ENCODE assay signal across 13 cellular contexts in genomic region chr15:38941399-38941953, GRCh38.
DNase-seq lines count a peak whose midpoint lies in the region; ATAC-seq, FAIRE-seq and TF ChIP-seq lines count a peak whose summit lies in the region.
"Had no signal": no experiment of that assay in that cellular context is flagged by ENCODE, and none has a peak within 500 bp of the region (broad histone marks: within the 10 kb centered on the region; RNA-seq: fewer than 3 reads in every experiment).

No MANE protein-coding gene starts in this region.

- no peak overlapping the region for H3K9ac ChIP-seq in IMR-90 (ENCODE audit: low read depth, low read length)
- no peak overlapping the region for H3K9ac ChIP-seq in kidney (ENCODE audit: low read length in 2 of 2)

- H3K27ac ChIP-seq in IMR-90 (ENCODE audit: insufficient read depth, low read length) (no peak overlapping the region), VCaP (peak overlapping the region; percentile 15; the same call in 1 of the 2 replicates), kidney (ENCODE audit: low read depth in 2 of 2, low read length in 2 of 2) (peak overlapping the region in 1 of 2 donors; percentile 51)

- H3K4me1 ChIP-seq in IMR-90 (ENCODE audit: control insufficient read depth, insufficient read depth, low read length) (peaks cover 6% of the 10 kb centered on the region), kidney (ENCODE audit: control insufficient read depth in 1 of 2, insufficient read depth in 1 of 2, low read depth in 1 of 2, low read length in 2 of 2) (peaks cover 13 to 16% of the 10 kb centered on the region in 2 donors)

- H2AFZ ChIP-seq in IMR-90 (replicated peaks; ENCODE audit: low read length, poor library complexity) = peak overlapping the region; percentile 12

- H2BK20ac ChIP-seq in IMR-90 (ENCODE audit: low read depth, low read length) = no peak overlapping the region

- H3K4me2 ChIP-seq in IMR-90 (ENCODE audit: low read depth, low read length) = no peak overlapping the region

- 0% methylated on average over 1 of the region's 6 CpGs; no CpG with 5 or more reads in 1 of the 2 experiments for WGBS in IMR-90 (ENCODE audit: extremely low coverage in 2 of 2, insufficient read length in 1 of 2), 2 experiments

- in situ Hi-C loops in IMR-90 (cut with MboI; ENCODE audit: low sequenced_read_pairs) = no loop called here

- H3K36me3 ChIP-seq in IMR-90 (ENCODE audit: control insufficient read depth, insufficient read depth, low read length) (no peaks in the 10 kb centered on the region), kidney (ENCODE audit: control insufficient read depth in 1 of 2, insufficient read depth in 2 of 2, low read length in 2 of 2) (no peaks in the 10 kb centered on the region)

- H4K5ac ChIP-seq in IMR-90 (ENCODE audit: low read depth, low read length) = no peak overlapping the region

- H3K56ac ChIP-seq in IMR-90 (ENCODE audit: extremely low read depth, insufficient read depth, low read length) = no peak overlapping the region

- H3K4me1 Mint-ChIP-seq in Calu3 (ENCODE audit: low read depth, unreplicated experiment) = peaks cover 14% of the 10 kb centered on the region
- H3K4me1 Mint-ChIP-seq in activated naive CD8-positive, alpha-beta T cell treated with anti-CD3 and anti-CD28 coated beads, Interleukin-2, amount 50 U/mL, for 24 hours = no peaks in the 10 kb centered on the region
- H3K4me1 Mint-ChIP-seq: activated CD4-positive, alpha-beta memory T cell treated with anti-CD3 and anti-CD28 coated beads, Interleukin-2, amount 10 ng/mL, durations not matched to agents 7 days and 5 days; stimulated activated naive B cell treated with anti-CD40 and anti-IgM and Interleukin-4, amounts not matched to agents 10 μg/mL and 1 μg/mL and 100 μg/mL, for 72 hours had no signal

- intact Hi-C loops in IMR-90 (cut with micrococcal nuclease) = loop anchor here (5.0 kb wide), 1 partner anchor 684 kb away; no protein-coding TSS in a partner anchor
- intact Hi-C loops in kidney (cut with DNase I) = no loop called here
- intact Hi-C loops in Calu3 (cut with micrococcal nuclease; ENCODE audit: unreplicated experiment) = no loop called here

- H3K27ac Mint-ChIP-seq in Calu3 (ENCODE audit: unreplicated experiment) = no peak overlapping the region
- no peak overlapping the region for H3K27ac Mint-ChIP-seq in activated naive CD8-positive, alpha-beta T cell treated with anti-CD3 and anti-CD28 coated beads, Interleukin-2, amount 50 U/mL, for 24 hours
- H3K27ac Mint-ChIP-seq: activated CD4-positive, alpha-beta memory T cell treated with anti-CD3 and anti-CD28 coated beads, Interleukin-2, amount 10 ng/mL, durations not matched to agents 7 days and 5 days; stimulated activated naive B cell treated with anti-CD40 and anti-IgM and Interleukin-4, amounts not matched to agents 10 μg/mL and 1 μg/mL and 100 μg/mL, for 72 hours had no signal

- H3K36me3 Mint-ChIP-seq in Calu3 (ENCODE audit: insufficient read depth, unreplicated experiment) = no peaks in the 10 kb centered on the region
- no peaks in the 10 kb centered on the region for H3K36me3 Mint-ChIP-seq in activated naive CD8-positive, alpha-beta T cell treated with anti-CD3 and anti-CD28 coated beads, Interleukin-2, amount 50 U/mL, for 24 hours (ENCODE audit: low read depth)
- H3K36me3 Mint-ChIP-seq: stimulated activated naive B cell treated with anti-CD40 and anti-IgM and Interleukin-4, amounts not matched to agents 10 μg/mL and 1 μg/mL and 100 μg/mL, for 72 hours had no signal

- dilution Hi-C loops in IMR-90 (cut with HindIII; ENCODE audit: low sequenced_read_pairs, unreplicated experiment) = no loop called here

- no peak for TF ChIP-seq CTCF in IMR-90 (conservative IDR thresholded peaks at IDR 0.05; ENCODE audit: low read depth, low read length)
- no peak for TF ChIP-seq CTCF in VCaP (conservative IDR thresholded peaks at IDR 0.05)
- TF ChIP-seq CTCF in kidney (IDR thresholded peaks at IDR 0.05; ENCODE audit: borderline replicate concordance, extremely low read depth, insufficient read depth) = no peak
- TF ChIP-seq CTCF in Calu3 (IDR thresholded peaks at IDR 0.05; ENCODE audit: unreplicated experiment) = no peak

- no peak overlapping the region for H4K8ac ChIP-seq in IMR-90 (ENCODE audit: low read depth in 2 of 2, low read length in 2 of 2)

- no peak for TF ChIP-seq POLR2A in IMR-90 (IDR thresholded peaks at IDR 0.05; ENCODE audit: low read depth, low read length)

- no peak overlapping the region for H2BK5ac ChIP-seq in IMR-90 (ENCODE audit: low read depth, low read length, poor library complexity, severe bottlenecking)

- no peaks in the 10 kb centered on the region for H4K20me1 ChIP-seq in IMR-90 (ENCODE audit: insufficient read depth, low read length)

- H3K27me3 ChIP-seq in IMR-90 (ENCODE audit: control insufficient read depth, insufficient read depth, low read length) = no peaks in the 10 kb centered on the region

- no peak overlapping the region for H3K18ac ChIP-seq in IMR-90 (ENCODE audit: low read depth, low read length)

- no peak overlapping the region for H2AK9ac ChIP-seq in IMR-90 (replicated peaks; ENCODE audit: low read depth, low read length, poor library complexity)

- no peaks in the 10 kb centered on the region for H3K27me3 Mint-ChIP-seq in Calu3 (ENCODE audit: unreplicated experiment)
- H3K27me3 Mint-ChIP-seq in activated naive CD8-positive, alpha-beta T cell treated with anti-CD3 and anti-CD28 coated beads, Interleukin-2, amount 50 U/mL, for 24 hours = peaks cover 7% of the 10 kb centered on the region
- H3K27me3 Mint-ChIP-seq: stimulated activated naive B cell treated with anti-CD40 and anti-IgM and Interleukin-4, amounts not matched to agents 10 μg/mL and 1 μg/mL and 100 μg/mL, for 72 hours had no signal

- H3K9me3 Mint-ChIP-seq in Calu3 (ENCODE audit: low read depth, unreplicated experiment) = no peaks in the 10 kb centered on the region
- no peaks in the 10 kb centered on the region for H3K9me3 Mint-ChIP-seq in activated naive CD8-positive, alpha-beta T cell treated with anti-CD3 and anti-CD28 coated beads, Interleukin-2, amount 50 U/mL, for 24 hours
- H3K9me3 Mint-ChIP-seq: activated CD4-positive, alpha-beta memory T cell treated with anti-CD3 and anti-CD28 coated beads, Interleukin-2, amount 10 ng/mL, durations not matched to agents 7 days and 5 days; stimulated activated naive B cell treated with anti-CD40 and anti-IgM and Interleukin-4, amounts not matched to agents 10 μg/mL and 1 μg/mL and 100 μg/mL, for 72 hours had no signal

- no peaks in the 10 kb centered on the region for H3K79me1 ChIP-seq in IMR-90 (ENCODE audit: low read depth in 1 of 2, low read length in 2 of 2)

- no peak overlapping the region for H3K4ac ChIP-seq in IMR-90 (ENCODE audit: low read depth, low read length)

- no peak overlapping the region for H2BK120ac ChIP-seq in IMR-90 (ENCODE audit: low read depth, low read length)

- no peak for TF ChIP-seq RAD21 in IMR-90 (IDR thresholded peaks at IDR 0.05; ENCODE audit: low read length)

- POLR2A ChIA-PET in IMR-90 (lab: Charles Lee; ENCODE audit: unreplicated experiment) = no interaction called here

- CTCF ChIA-PET in IMR-90 (lab: Yijun Ruan, JAX) = no interaction called here
- CTCF ChIA-PET in Calu3 (lab: Charles Lee) = no interaction called here

- H3K4me3 Mint-ChIP-seq in Calu3 (ENCODE audit: low read depth, unreplicated experiment) = no peak overlapping the region
- no peak overlapping the region for H3K4me3 Mint-ChIP-seq in activated naive CD8-positive, alpha-beta T cell treated with anti-CD3 and anti-CD28 coated beads, Interleukin-2, amount 50 U/mL, for 24 hours
- H3K4me3 Mint-ChIP-seq: activated CD4-positive, alpha-beta memory T cell treated with anti-CD3 and anti-CD28 coated beads, Interleukin-2, amount 10 ng/mL, durations not matched to agents 7 days and 5 days; stimulated activated naive B cell treated with anti-CD40 and anti-IgM and Interleukin-4, amounts not matched to agents 10 μg/mL and 1 μg/mL and 100 μg/mL, for 72 hours had no signal

- H3K14ac ChIP-seq in IMR-90 (replicated peaks; ENCODE audit: low read depth, low read length) = no peak overlapping the region

- H4K91ac ChIP-seq in IMR-90 (ENCODE audit: insufficient read depth, low read depth, low read length) = no peak overlapping the region

- no peak overlapping the region for H2BK15ac ChIP-seq in IMR-90 (ENCODE audit: low read depth, low read length)

- no peak overlapping the region for H3K4me3 ChIP-seq in IMR-90 (ENCODE audit: insufficient read depth, low read depth, low read length)
- no peak overlapping the region for H3K4me3 ChIP-seq in kidney (ENCODE audit: low read length in 2 of 2)

- no peak overlapping the region for H2AK5ac ChIP-seq in IMR-90 (ENCODE audit: low read depth, low read length)

- no TSS peak for BruUV-seq in IMR-90 (replicated peaks; lab: Mats Ljungman, UMichigan)
- BruUV-seq in Calu3 (replicated peaks; lab: Mats Ljungman, UMichigan) = no TSS peak

- H3K9me1 ChIP-seq in IMR-90 (ENCODE audit: insufficient read depth, low read length) = no peaks in the 10 kb centered on the region

- H3K9me3 ChIP-seq in IMR-90 (ENCODE audit: control insufficient read depth, insufficient read depth, low read length) (no peaks in the 10 kb centered on the region), kidney (ENCODE audit: control insufficient read depth in 1 of 2, low read length in 2 of 2) (no peaks in the 10 kb centered on the region)

- no peak overlapping the region for H3K23ac ChIP-seq in IMR-90 (ENCODE audit: low read depth, low read length)

- DNase-seq in AG08395 (ENCODE audit: low spot score) (peak; percentile 9), IMR-90 (peak; percentile 46), kidney (peak; percentile 76), GDM1 (lab: John Stamatoyannopoulos, UW) (no peak), Calu3 (no peak), GM03348 (ENCODE audit: low spot score) (no peak)
- DNase-seq in activated naive CD8-positive, alpha-beta T cell treated with anti-CD3 and anti-CD28 coated beads, Interleukin-2, amount 50 U/mL, for 24 hours = no peak
- DNase-seq: activated CD4-positive, alpha-beta memory T cell treated with anti-CD3 and anti-CD28 coated beads, Interleukin-2, amount 10 ng/mL, durations not matched to agents 7 days and 5 days; cerebellar nuclear complex; NCI-H146; stimulated activated naive B cell treated with anti-CD40 and anti-IgM and Interleukin-4, amounts not matched to agents 10 μg/mL and 1 μg/mL and 100 μg/mL, for 72 hours had no signal

- no peak for FAIRE-seq in kidney (lab: Jason Lieb, UNC)
- FAIRE-seq: keratinocyte had no signal

- ATAC-seq in IMR-90 (ENCODE audit: low read depth) = peak; percentile 57
- no peak for ATAC-seq in activated naive CD8-positive, alpha-beta T cell treated with anti-CD3 and anti-CD28 coated beads, Interleukin-2, amount 50 U/mL, for 24 hours
- ATAC-seq: stimulated activated naive B cell treated with anti-CD40 and anti-IgM and Interleukin-4, amounts not matched to agents 10 μg/mL and 1 μg/mL and 100 μg/mL, for 72 hours had no signal

TF ChIP-seq in IMR-90, 13 proteins besides CTCF, POLR2A, EP300 and RAD21 (continues in another document):
- no peak for TF ChIP-seq BHLHE40 (IDR thresholded peaks at IDR 0.05; ENCODE audit: low read depth, low read length)
- TF ChIP-seq RFX5 (IDR thresholded peaks at IDR 0.05; ENCODE audit: low read depth, low read length) = no peak
- TF ChIP-seq MXI1 (IDR thresholded peaks at IDR 0.05; ENCODE audit: borderline replicate concordance, low read depth, low read length) = no peak
- TF ChIP-seq FOS (IDR thresholded peaks at IDR 0.05; ENCODE audit: low read depth, low read length) = no peak
- TF ChIP-seq RCOR1 (IDR thresholded peaks at IDR 0.05; ENCODE audit: insufficient replicate concordance, low read length) = no peak

Comparison
In these comparisons a context has a peak if more than half of its experiments do, and no peak if none do; other contexts are left out.
1. DNase-seq: peak in AG08395 (single experiment), IMR-90 (single experiment) and kidney (single experiment); none in GDM1 (single experiment), Calu3 (single experiment), activated naive CD8-positive, alpha-beta T cell treated with anti-CD3 and anti-CD28 coated beads, Interleukin-2, amount 50 U/mL, for 24 hours (single experiment) and GM03348 (single experiment).